13 cellular contexts compared by ENCODE assay signal in genomic region chr17:81902653-81903414, GRCh38. TPM values are rescaled to one million over a fixed set of nuclear protein-coding genes. Genes with fewer than 3 reads are reported as not detected.
DNase-seq lines count a peak whose midpoint lies in the region; ATAC-seq and TF ChIP-seq lines count a peak whose summit lies in the region.
"Had no signal": no experiment of that assay in that cellular context is flagged by ENCODE, and none has a peak within 500 bp of the region (broad histone marks: within the 10 kb centered on the region; RNA-seq: fewer than 3 reads in every experiment).

No MANE protein-coding gene starts in this region.

- peak overlapping the region; percentile 86 for H3K4me2 ChIP-seq in skeletal muscle satellite cell (ENCODE audit: low read length)

- no peak for TF ChIP-seq CTCF in activated CD8-positive, alpha-beta T cell treated with anti-CD3 and anti-CD28 coated beads for 36 hours (IDR thresholded peaks at IDR 0.05)

- peak overlapping the region; percentile 51; the same call in 1 of the 2 replicates for H3K4me3 ChIP-seq in iPS DF 6.9 (ENCODE audit: low read length)
- H3K4me3 ChIP-seq in skeletal muscle satellite cell (ENCODE audit: low read length): no peak overlapping the region

- peak; percentile 34 for ATAC-seq in activated CD8-positive, alpha-beta T cell treated with anti-CD3 and anti-CD28 coated beads for 36 hours
- ATAC-seq in HG03135 (IDR thresholded peaks at IDR 0.05; ENCODE audit: unreplicated experiment): no peak
- ATAC-seq in GM19452 (IDR thresholded peaks at IDR 0.05; ENCODE audit: unreplicated experiment): no peak
- no peak for ATAC-seq in GM21515 (IDR thresholded peaks at IDR 0.05; ENCODE audit: unreplicated experiment)

- H3K4me3 Mint-ChIP-seq in activated CD8-positive, alpha-beta T cell treated with anti-CD3 and anti-CD28 coated beads for 36 hours: no peak overlapping the region

- peaks cover 8% of the 10 kb centered on the region for H3K36me3 Mint-ChIP-seq in activated CD8-positive, alpha-beta T cell treated with anti-CD3 and anti-CD28 coated beads for 36 hours (ENCODE audit: low read depth)

- no peaks in the 10 kb centered on the region for H3K9me3 Mint-ChIP-seq in activated CD8-positive, alpha-beta T cell treated with anti-CD3 and anti-CD28 coated beads for 36 hours

- WGBS in iPS DF 6.9 (ENCODE audit: insufficient coverage, insufficient read length): no CpG with 5 or more reads among the region's 47 CpGs

- H3K27me3 ChIP-seq in iPS DF 6.9 (ENCODE audit: control insufficient read depth, insufficient read depth, low read length): peaks cover 5% of the 10 kb centered on the region; the same call in 1 of the 2 replicates
- H3K27me3 ChIP-seq in skeletal muscle satellite cell (ENCODE audit: control insufficient read depth, insufficient read depth, low read length): no peaks in the 10 kb centered on the region

- H3K36me3 ChIP-seq in ES-I3 (ENCODE audit: insufficient read depth, low read length): 0 out of 2 replicates have a peak, but pooled peaks cover 3% of the 10 kb centered on the region
- H3K36me3 ChIP-seq in iPS DF 6.9 (ENCODE audit: control insufficient read depth, insufficient read depth, low read length): peaks cover 20% of the 10 kb centered on the region
- peaks cover 44% of the 10 kb centered on the region for H3K36me3 ChIP-seq in skeletal muscle satellite cell (ENCODE audit: insufficient read depth, low read length)

- no peak for DNase-seq in activated CD8-positive, alpha-beta T cell treated with anti-CD3 and anti-CD28 coated beads for 36 hours
- no peak for DNase-seq in iPS DF 6.9 (ENCODE audit: low read depth, low spot score)
- no peak for DNase-seq in SHP77 treated with DMSO at 0.1 percent for 48 hours (lab: John Stamatoyannopoulos, UW)
- DNase-seq: activated T-cell treated with anti-CD3 and anti-CD28 coated beads for 4 hours, DND-41, islet precursor cell, NCI-H2107 had no signal

- CTCF ChIA-PET in activated CD8-positive, alpha-beta T cell treated with anti-CD3 and anti-CD28 coated beads for 36 hours (lab: Charles Lee): no interaction called here

- H3K27ac Mint-ChIP-seq in activated CD8-positive, alpha-beta T cell treated with anti-CD3 and anti-CD28 coated beads for 36 hours: no peak overlapping the region

- no peaks in the 10 kb centered on the region for H3K9me3 ChIP-seq in ES-I3 (ENCODE audit: control insufficient read depth, insufficient read depth, low read length)
- no peaks in the 10 kb centered on the region for H3K9me3 ChIP-seq in iPS DF 6.9 (ENCODE audit: control insufficient read depth, insufficient read depth, low read length)
- H3K9me3 ChIP-seq in skeletal muscle satellite cell (replicated peaks; ENCODE audit: low read length): no peaks in the 10 kb centered on the region

- H3K27ac ChIP-seq in iPS DF 6.9 (ENCODE audit: low read length): no peak overlapping the region

- H3K27me3 Mint-ChIP-seq in activated CD8-positive, alpha-beta T cell treated with anti-CD3 and anti-CD28 coated beads for 36 hours: peaks cover 6% of the 10 kb centered on the region

- intact Hi-C loops in activated CD8-positive, alpha-beta T cell treated with anti-CD3 and anti-CD28 coated beads for 36 hours (cut with micrococcal nuclease): no loop called here

- H3K4me1 Mint-ChIP-seq in activated CD8-positive, alpha-beta T cell treated with anti-CD3 and anti-CD28 coated beads for 36 hours (ENCODE audit: low read depth): peaks cover 2% of the 10 kb centered on the region

- H3K4me1 ChIP-seq in ES-I3 (ENCODE audit: insufficient read depth, low read length) (no peaks in the 10 kb centered on the region; the same call in 1 of the 2 replicates), iPS DF 6.9 (ENCODE audit: control insufficient read depth, insufficient read depth, low read length) (peaks cover 3% of the 10 kb centered on the region; the same call in 1 of the 2 replicates), skeletal muscle satellite cell (ENCODE audit: control insufficient read depth, insufficient read depth, low read length) (peaks cover 16% of the 10 kb centered on the region)

- H3K9ac ChIP-seq in ES-I3 (ENCODE audit: low read depth, low read length) (peak overlapping the region; percentile 42; the same call in 1 of the 2 replicates), skeletal muscle satellite cell (ENCODE audit: low read depth, low read length) (no peak overlapping the region)

- POLR2A ChIA-PET in activated CD8-positive, alpha-beta T cell treated with anti-CD3 and anti-CD28 coated beads for 36 hours (lab: Charles Lee): interaction anchor here (0.8 to 3.5 kb wide), 3 partner anchors 11 to 60 kb away, joined by 3 to 14 read pairs (median 4); partner anchors contain the start of genes ALYREF and ANAPC11

RNA-seq across cellular contexts. Expression of gene NPB, which starts 0.8 kb away (rescaled TPM):
- under 1 TPM in 1 of 2 experiments, not detected in 1; 0.18 TPM for total RNA-seq in activated CD8-positive, alpha-beta T cell treated with anti-CD3 and anti-CD28 coated beads for 36 hours
- total RNA-seq in skeletal muscle satellite cell (2012; rRNA removed): under 0.01 and 0.25 TPM in 2 replicates
- total RNA-seq: dermis microvascular lymphatic vessel endothelial cell had no signal

RNA-seq across cellular contexts. Expression of gene PCYT2, which starts 8.4 kb away (rescaled TPM):
- 10 to 100 TPM; 20.5 to 22.6 TPM for total RNA-seq in activated CD8-positive, alpha-beta T cell treated with anti-CD3 and anti-CD28 coated beads for 36 hours
- 27.7 and 46.4 TPM in 2 replicates for total RNA-seq in skeletal muscle satellite cell (2012; rRNA removed)

RNA-seq across cellular contexts. Expression of gene ANAPC11, which starts 11.3 kb away (rescaled TPM):
- total RNA-seq in activated CD8-positive, alpha-beta T cell treated with anti-CD3 and anti-CD28 coated beads for 36 hours: 100 to 1,000 TPM; 122 to 130 TPM
- 159 and 181 TPM in 2 replicates for total RNA-seq in skeletal muscle satellite cell (2012; rRNA removed)

RNA-seq across cellular contexts. Expression of gene ALYREF, which starts 11.4 kb away (rescaled TPM):
- 100 to 1,000 TPM; 241 TPM for total RNA-seq in activated CD8-positive, alpha-beta T cell treated with anti-CD3 and anti-CD28 coated beads for 36 hours
- total RNA-seq in skeletal muscle satellite cell (2012; rRNA removed): 148 and 159 TPM in 2 replicates

RNA-seq across cellular contexts. Expression of gene SIRT7, which starts 15.1 kb away (rescaled TPM):
- total RNA-seq in activated CD8-positive, alpha-beta T cell treated with anti-CD3 and anti-CD28 coated beads for 36 hours: 10 to 100 TPM; 28.1 to 32.0 TPM
- total RNA-seq in skeletal muscle satellite cell (2012; rRNA removed): 19.9 and 24.6 TPM in 2 replicates
